14 cellular contexts compared by ENCODE assay signal in the genomic region with DNA sequence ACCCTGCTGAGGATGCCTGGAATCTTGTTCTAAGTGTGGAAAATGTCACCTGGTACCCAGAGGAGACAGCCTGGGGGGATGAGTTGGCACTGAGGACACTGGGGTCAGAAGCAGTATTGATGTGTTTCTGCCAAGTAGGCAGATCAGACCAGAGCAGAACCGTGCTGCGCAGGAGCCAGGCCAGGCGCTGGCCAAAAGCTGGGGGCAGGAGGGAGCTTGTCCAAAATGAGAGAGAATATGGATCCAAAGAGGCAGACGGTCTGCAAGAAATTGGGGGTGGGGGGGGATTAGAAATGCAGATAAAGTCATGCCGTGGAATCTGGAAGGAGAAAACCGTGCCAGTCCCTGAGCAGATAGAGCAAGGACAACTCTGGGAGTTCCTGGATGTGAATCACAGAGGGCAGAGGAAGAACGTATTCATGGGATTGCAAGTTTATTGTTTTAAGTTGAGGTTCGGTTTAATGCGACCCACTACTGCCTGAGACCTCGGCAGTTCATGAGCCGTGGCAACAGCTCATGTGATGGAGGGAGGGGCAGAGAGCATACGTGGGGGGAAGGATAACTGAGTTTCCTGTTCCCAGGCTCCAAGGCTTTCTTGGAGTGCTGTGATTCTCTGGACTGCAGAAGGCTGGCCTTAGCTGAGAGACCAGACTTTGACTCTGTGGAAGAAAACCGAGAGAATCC.
DNase-seq lines count a peak whose midpoint lies in the region; ATAC-seq and TF ChIP-seq lines count a peak whose summit lies in the region.
"Had no signal": no experiment of that assay in that cellular context is flagged by ENCODE, and none has a peak within 500 bp of the region (broad histone marks: within the 10 kb centered on the region; RNA-seq: fewer than 3 reads in every experiment).

No MANE protein-coding gene starts in this region.

- no peak overlapping the region for H3K9ac ChIP-seq in rectal smooth muscle tissue (ENCODE audit: low read length)
- H3K9ac ChIP-seq: BLaER1 had no signal

- H3K36me3 ChIP-seq in heart left ventricle (no peaks in the 10 kb centered on the region), rectal smooth muscle tissue (ENCODE audit: control insufficient read depth, insufficient read depth, low read length) (no peaks in the 10 kb centered on the region)
- H3K36me3 ChIP-seq: BLaER1 had no signal

- ATAC-seq in heart left ventricle (peak; percentile 71 to 79 (median 72)), HG02798 (IDR thresholded peaks at IDR 0.05; ENCODE audit: poor library complexity, unreplicated experiment) (no peak)
- ATAC-seq: activated CD4-positive, alpha-beta T cell treated with anti-CD3 and anti-CD28 coated beads for 36 hours had no signal

- H3K27ac ChIP-seq in heart left ventricle (peak overlapping the region in 11 of 12 donors; percentile 4 to 71 (median 60)), rectal smooth muscle tissue (ENCODE audit: low read depth, low read length) (peak overlapping the region; percentile 76)
- H3K27ac ChIP-seq: BLaER1 had no signal

- H3K4me1 ChIP-seq in heart left ventricle: peaks cover 0 to 24% (median 17%) of the 10 kb centered on the region in 12 donors
- H3K4me1 ChIP-seq in rectal smooth muscle tissue (ENCODE audit: control insufficient read depth, insufficient read depth, low read length): peaks cover 22% of the 10 kb centered on the region
- H3K4me1 ChIP-seq: BLaER1 had no signal

- WGBS in heart left ventricle, 4 donors: 43 to 58% (median 52%) methylated on average over 13 of the region's 13 CpGs

- no peak for TF ChIP-seq POLR2A in heart left ventricle (IDR thresholded peaks at IDR 0.05)

- H3K9me3 ChIP-seq in heart left ventricle: no peaks in the 10 kb centered on the region

- TF ChIP-seq CTCF in AG09309 (IDR thresholded peaks at IDR 0.05; ENCODE audit: control insufficient read depth, insufficient read depth, low read depth, low read length, missing control alignments) (no peak), heart left ventricle (IDR thresholded peaks at IDR 0.05) (no peak), GM20000 (IDR thresholded peaks at IDR 0.05; ENCODE audit: extremely low read depth, missing control alignments) (no peak)

- intact Hi-C loops in heart left ventricle (cut with DNase I): loop anchor here in 1 of 10 donors (10.0 kb wide), 1 partner anchor 64 kb away; no protein-coding TSS in a partner anchor

- H3K27me3 ChIP-seq in heart left ventricle (no peaks in the 10 kb centered on the region), rectal smooth muscle tissue (ENCODE audit: control insufficient read depth, insufficient read depth, low read length) (no peaks in the 10 kb centered on the region)
- H3K27me3 ChIP-seq: BLaER1 had no signal

- H3K4me3 ChIP-seq in AG09309 (ENCODE audit: control insufficient read depth, low read depth, low read length): no peak overlapping the region
- H3K4me3 ChIP-seq in heart left ventricle: no peak overlapping the region
- H3K4me3 ChIP-seq in rectal smooth muscle tissue (ENCODE audit: low read length): no peak overlapping the region
- H3K4me3 ChIP-seq: BLaER1, skin epidermis had no signal

- DNase-seq in AG09309 (ENCODE audit: low read depth): peak; percentile 52
- peak; percentile 97 for DNase-seq in amniotic epithelial cell (ENCODE audit: low read depth)
- peak in 4 of 5 donors; percentile 25 to 47 (median 40) for DNase-seq in heart left ventricle
- DNase-seq in SW 1271 (lab: John Stamatoyannopoulos, UW): no peak
- no peak for DNase-seq in GM20000 (ENCODE audit: low spot score)
- DNase-seq in NOMO-1 treated with dmso at 0.1 percent for 144 hours (lab: John Stamatoyannopoulos, UW; ENCODE audit: unreplicated experiment): no peak
- DNase-seq: activated CD4-positive, alpha-beta T cell treated with anti-CD3 and anti-CD28 coated beads for 36 hours; activated naive CD4-positive, alpha-beta T cell; effector CD8-positive, alpha-beta T cell; islet precursor cell had no signal

Comparison
In these comparisons a context has a peak if more than half of its experiments do, and no peak if none do; other contexts are left out.
1. DNase-seq: peak in AG09309 (single experiment), amniotic epithelial cell (single experiment) and heart left ventricle (4 of 5); none in SW 1271 (0 of 2), GM20000 (single experiment) and NOMO-1 treated with dmso at 0.1 percent for 144 hours (single experiment).